Comparison of ENCODE assay signal across 8 cellular contexts in genomic region chr1:26787381-26787705, GRCh38. TPM values are rescaled to one million over a fixed set of nuclear protein-coding genes. Genes with fewer than 3 reads are reported as not detected.
DNase-seq lines count a peak whose midpoint lies in the region; ATAC-seq and TF ChIP-seq lines count a peak whose summit lies in the region.

No MANE protein-coding gene starts in this region.

- peaks cover 64% of the 10 kb centered on the region for H3F3A ChIP-seq in neural progenitor cell (ENCODE audit: low read depth)

- no peaks in the 10 kb centered on the region for H3K9me3 Mint-ChIP-seq in activated CD4-positive, alpha-beta T cell treated with anti-CD3 and anti-CD28 coated beads, Interleukin-2, amount 10 ng/mL, durations not matched to agents 24 days and 14 days
- H3K9me3 Mint-ChIP-seq in neural progenitor cell = no peaks in the 10 kb centered on the region

- DNase-seq in activated CD4-positive, alpha-beta T cell treated with anti-CD3 and anti-CD28 coated beads, Interleukin-2, amount 10 ng/mL, durations not matched to agents 24 days and 14 days = peak; percentile 92
- DNase-seq in epithelial cell of prostate (ENCODE audit: low read depth, low spot score) (no peak), neural progenitor cell (ENCODE audit: low spot score) (peak; percentile 87), vagina (ENCODE audit: extremely low spot score in 2 of 2) (no peak), midbrain (lab: John Stamatoyannopoulos, UW) (no peak)

- TF ChIP-seq POLR2A in vagina (IDR thresholded peaks at IDR 0.05) = no peak

- ATAC-seq in GM19351 (IDR thresholded peaks at IDR 0.05; ENCODE audit: unreplicated experiment) (peak; percentile 47), HG03457 (IDR thresholded peaks at IDR 0.05; ENCODE audit: unreplicated experiment) (peak; percentile 28)

- H3K9me3 ChIP-seq in neural progenitor cell (ENCODE audit: low read depth) = no peaks in the 10 kb centered on the region
- H3K9me3 ChIP-seq in vagina = no peaks in the 10 kb centered on the region

- peak overlapping the region; percentile 100 for H3K27ac Mint-ChIP-seq in activated CD4-positive, alpha-beta T cell treated with anti-CD3 and anti-CD28 coated beads, Interleukin-2, amount 10 ng/mL, durations not matched to agents 24 days and 14 days
- peak overlapping the region; percentile 100 for H3K27ac Mint-ChIP-seq in neural progenitor cell

- peak overlapping the region; percentile 91 for H3K27ac ChIP-seq in C4-2B
- H3K27ac ChIP-seq in epithelial cell of prostate = peak overlapping the region; percentile 98
- H3K27ac ChIP-seq in neural progenitor cell = peak overlapping the region; percentile 84
- peak overlapping the region; percentile 97 for H3K27ac ChIP-seq in vagina

- peak overlapping the region; percentile 87 for H3K4me2 ChIP-seq in neural progenitor cell

- peaks cover 16% of the 10 kb centered on the region for H3K36me3 Mint-ChIP-seq in activated CD4-positive, alpha-beta T cell treated with anti-CD3 and anti-CD28 coated beads, Interleukin-2, amount 10 ng/mL, durations not matched to agents 24 days and 14 days (ENCODE audit: low read depth)
- H3K36me3 Mint-ChIP-seq in neural progenitor cell = peaks cover 1% of the 10 kb centered on the region

- no peaks in the 10 kb centered on the region for H3K27me3 Mint-ChIP-seq in activated CD4-positive, alpha-beta T cell treated with anti-CD3 and anti-CD28 coated beads, Interleukin-2, amount 10 ng/mL, durations not matched to agents 24 days and 14 days
- peaks cover 7% of the 10 kb centered on the region for H3K27me3 Mint-ChIP-seq in neural progenitor cell (ENCODE audit: insufficient read depth, low read depth)

- H3K4me1 Mint-ChIP-seq in activated CD4-positive, alpha-beta T cell treated with anti-CD3 and anti-CD28 coated beads, Interleukin-2, amount 10 ng/mL, durations not matched to agents 24 days and 14 days = peaks cover 65% of the 10 kb centered on the region
- H3K4me1 Mint-ChIP-seq in neural progenitor cell = peaks cover 68% of the 10 kb centered on the region

- H4K20me1 ChIP-seq in neural progenitor cell (ENCODE audit: low read depth) = peaks cover 12% of the 10 kb centered on the region

- peak overlapping the region; percentile 74 for H2AFZ ChIP-seq in neural progenitor cell (replicated peaks)

- peak overlapping the region; percentile 61 for H3K9ac ChIP-seq in neural progenitor cell

- peak overlapping the region; percentile 100 for H3K4me3 Mint-ChIP-seq in activated CD4-positive, alpha-beta T cell treated with anti-CD3 and anti-CD28 coated beads, Interleukin-2, amount 10 ng/mL, durations not matched to agents 24 days and 14 days
- H3K4me3 Mint-ChIP-seq in neural progenitor cell = peak overlapping the region; percentile 96

- H3K36me3 ChIP-seq in neural progenitor cell (peaks cover under 1% of the 10 kb centered on the region), vagina (peaks cover 0 to 3% of the 10 kb centered on the region in 2 donors)

- H3K4me3 ChIP-seq in neural progenitor cell = peak overlapping the region; percentile 61
- H3K4me3 ChIP-seq in vagina = peak overlapping the region; percentile 60 to 62

- H3K4me1 ChIP-seq in neural progenitor cell (peaks cover 35% of the 10 kb centered on the region), vagina (peaks cover 54% of the 10 kb centered on the region)

- TF ChIP-seq CTCF in C4-2B (conservative IDR thresholded peaks at IDR 0.05) (no peak), neural progenitor cell (IDR thresholded peaks at IDR 0.05) (no peak), vagina (IDR thresholded peaks at IDR 0.05) (no peak)

- intact Hi-C loops in activated CD4-positive, alpha-beta T cell treated with anti-CD3 and anti-CD28 coated beads, Interleukin-2, amount 10 ng/mL, durations not matched to agents 24 days and 14 days (cut with micrococcal nuclease) = loop anchor here (1.0 to 2.0 kb wide), 4 partner anchors 15 to 245 kb away; no protein-coding TSS in a partner anchor
- intact Hi-C loops in vagina (cut with DNase I) = loop anchor here (2.0 kb wide), 1 partner anchor 95 kb away; no protein-coding TSS in a partner anchor

- H3K79me2 ChIP-seq in neural progenitor cell (ENCODE audit: low read depth) = peaks cover 11% of the 10 kb centered on the region

- no peaks in the 10 kb centered on the region for H3K27me3 ChIP-seq in neural progenitor cell
- H3K27me3 ChIP-seq in vagina = no peaks in the 10 kb centered on the region

RNA-seq across cellular contexts. Expression of gene PIGV, which starts 0.4 kb away (rescaled TPM):
- 15.2 and 16.0 TPM in 2 replicates for total RNA-seq in activated CD4-positive, alpha-beta T cell treated with anti-CD3 and anti-CD28 coated beads, Interleukin-2, amount 10 ng/mL, durations not matched to agents 24 days and 14 days
- total RNA-seq in neural progenitor cell (ENCODE audit: low replicate concordance) (19.4 and 19.7 TPM in 2 replicates), vagina (8.1 TPM)

RNA-seq across cellular contexts. Expression of gene ZDHHC18, which starts 39.1 kb away (rescaled TPM):
- 75.9 and 77.3 TPM in 2 replicates for total RNA-seq in activated CD4-positive, alpha-beta T cell treated with anti-CD3 and anti-CD28 coated beads, Interleukin-2, amount 10 ng/mL, durations not matched to agents 24 days and 14 days
- total RNA-seq in neural progenitor cell (ENCODE audit: low replicate concordance) (30.4 and 52.2 TPM in 2 replicates), vagina (31.4 TPM)

Comparison
In these comparisons a context has a peak if more than half of its experiments do, and no peak if none do; other contexts are left out.
1. DNase-seq: peak in activated CD4-positive, alpha-beta T cell treated with anti-CD3 and anti-CD28 coated beads, Interleukin-2, amount 10 ng/mL, durations not matched to agents 24 days and 14 days (single experiment) and neural progenitor cell (single experiment); none in epithelial cell of prostate (single experiment), vagina (0 of 2) and midbrain (single experiment).
2. Peak in every context shown above with its lines, with median percentiles within 50 percentile points of each other: H3K27ac ChIP-seq.